In genomic region chr2:209875270-209875669, GRCh38 we compare ENCODE assay signal across 2 cellular contexts.
TF ChIP-seq lines count a peak whose summit lies in the region.

No MANE protein-coding gene starts in this region.

TF ChIP-seq in SK-N-SH, 30 proteins besides CTCF, POLR2A, EP300 and RAD21:
- TF ChIP-seq JUND (IDR thresholded peaks at IDR 0.05) = peak; percentile 36; the same call in 1 of the 2 replicates
- no peak for TF ChIP-seq RCOR1 (IDR thresholded peaks at IDR 0.05; ENCODE audit: low read length)
- TF ChIP-seq RXRA (IDR thresholded peaks at IDR 0.05; ENCODE audit: borderline replicate concordance, low read depth) = peak; percentile 84
- no peak for TF ChIP-seq ELF1 (IDR thresholded peaks at IDR 0.05)
- peak; percentile 30; the same call in 1 of the 2 replicates for TF ChIP-seq NFIC (IDR thresholded peaks at IDR 0.05; ENCODE audit: borderline replicate concordance)
- no peak for TF ChIP-seq USF2 (IDR thresholded peaks at IDR 0.05; ENCODE audit: borderline replicate concordance, low read depth, low read length)
- TF ChIP-seq PBX3 (IDR thresholded peaks at IDR 0.05) = peak; percentile 80
- peak; percentile 43; the same call in 1 of the 2 replicates for TF ChIP-seq TCF12 (IDR thresholded peaks at IDR 0.05)
- TF ChIP-seq MEF2A (IDR thresholded peaks at IDR 0.05; ENCODE audit: borderline replicate concordance, low read depth) = peak; percentile 43; the same call in 1 of the 2 replicates
- no peak for TF ChIP-seq SIN3A (IDR thresholded peaks at IDR 0.05; ENCODE audit: borderline replicate concordance, low read depth, low read length)

TF ChIP-seq in H1, 55 proteins besides CTCF, POLR2A, EP300 and RAD21:
- TF ChIP-seq CHD2 (IDR thresholded peaks at IDR 0.05; ENCODE audit: low read length) (no peak), SIRT6 (IDR thresholded peaks at IDR 0.05; ENCODE audit: low read length) (no peak), GTF2F1 (IDR thresholded peaks at IDR 0.05; ENCODE audit: borderline replicate concordance, low read depth, low read length) (no peak), TEAD4 (IDR thresholded peaks at IDR 0.05; ENCODE audit: low read depth, low read length) (no peak), TCF12 (IDR thresholded peaks at IDR 0.05; ENCODE audit: low read depth, low read length) (no peak), CHD7 (IDR thresholded peaks at IDR 0.05; ENCODE audit: insufficient replicate concordance, low read length) (no peak), ATF2 (IDR thresholded peaks at IDR 0.05; ENCODE audit: low read length) (no peak), TAF7 (optimal IDR thresholded peaks at IDR 0.05; ENCODE audit: borderline replicate concordance, low read depth, low read length) (no peak), ATF3 (IDR thresholded peaks at IDR 0.05; ENCODE audit: insufficient read depth, low read depth, low read length) (no peak), SP1 (IDR thresholded peaks at IDR 0.05; ENCODE audit: low read depth, low read length) (no peak), KDM1A (IDR thresholded peaks at IDR 0.05; ENCODE audit: borderline replicate concordance, low read length) (no peak), RXRA (IDR thresholded peaks at IDR 0.05; ENCODE audit: insufficient read depth, low read depth, low read length) (no peak), CEBPB (IDR thresholded peaks at IDR 0.05; ENCODE audit: low read depth, low read length) (no peak), SUZ12 (IDR thresholded peaks at IDR 0.05; ENCODE audit: low read length) (no peak), CREB1 (IDR thresholded peaks at IDR 0.05) (no peak), RBBP5 (IDR thresholded peaks at IDR 0.05; ENCODE audit: borderline replicate concordance, low read depth, low read length) (no peak)
